Comparison of ENCODE assay signal across 1 cellular context in genomic region chr18:26757263-26758019, GRCh38.
A peak's percentile ranks its signal among the peaks of the same experiment; 100 is the strongest.
TF ChIP-seq lines count a peak whose summit lies in the region.

No MANE protein-coding gene starts in this region.

TF ChIP-seq in HepG2, 621 proteins besides CTCF, POLR2A, EP300 and RAD21 (continued from another document):
- TF ChIP-seq, protein P1, sequence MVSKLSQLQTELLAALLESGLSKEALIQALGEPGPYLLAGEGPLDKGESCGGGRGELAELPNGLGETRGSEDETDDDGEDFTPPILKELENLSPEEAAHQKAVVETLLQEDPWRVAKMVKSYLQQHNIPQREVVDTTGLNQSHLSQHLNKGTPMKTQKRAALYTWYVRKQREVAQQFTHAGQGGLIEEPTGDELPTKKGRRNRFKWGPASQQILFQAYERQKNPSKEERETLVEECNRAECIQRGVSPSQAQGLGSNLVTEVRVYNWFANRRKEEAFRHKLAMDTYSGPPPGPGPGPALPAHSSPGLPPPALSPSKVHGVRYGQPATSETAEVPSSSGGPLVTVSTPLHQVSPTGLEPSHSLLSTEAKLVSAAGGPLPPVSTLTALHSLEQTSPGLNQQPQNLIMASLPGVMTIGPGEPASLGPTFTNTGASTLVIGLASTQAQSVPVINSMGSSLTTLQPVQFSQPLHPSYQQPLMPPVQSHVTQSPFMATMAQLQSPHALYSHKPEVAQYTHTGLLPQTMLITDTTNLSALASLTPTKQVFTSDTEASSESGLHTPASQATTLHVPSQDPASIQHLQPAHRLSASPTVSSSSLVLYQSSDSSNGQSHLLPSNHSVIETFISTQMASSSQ (IDR thresholded peaks at IDR 0.05; ENCODE audit: low read depth), result peak; percentile 83
- TF ChIP-seq, protein P1 (CRISPR knock-in tag; IDR thresholded peaks at IDR 0.05; ENCODE audit: borderline replicate concordance), result no peak
- no peak for TF ChIP-seq ZBTB42 (CRISPR knock-in tag; IDR thresholded peaks at IDR 0.05)
- TF ChIP-seq BHLHE40 (IDR thresholded peaks at IDR 0.05; ENCODE audit: low read length), result 0 out of 2 replicates have a peak, but pooled peaks have one; percentile 11
- TF ChIP-seq SOX5 (CRISPR knock-in tag; IDR thresholded peaks at IDR 0.05; ENCODE audit: borderline replicate concordance), result 0 out of 2 replicates have a peak, but pooled peaks have one; percentile 9
